In the genomic region with DNA sequence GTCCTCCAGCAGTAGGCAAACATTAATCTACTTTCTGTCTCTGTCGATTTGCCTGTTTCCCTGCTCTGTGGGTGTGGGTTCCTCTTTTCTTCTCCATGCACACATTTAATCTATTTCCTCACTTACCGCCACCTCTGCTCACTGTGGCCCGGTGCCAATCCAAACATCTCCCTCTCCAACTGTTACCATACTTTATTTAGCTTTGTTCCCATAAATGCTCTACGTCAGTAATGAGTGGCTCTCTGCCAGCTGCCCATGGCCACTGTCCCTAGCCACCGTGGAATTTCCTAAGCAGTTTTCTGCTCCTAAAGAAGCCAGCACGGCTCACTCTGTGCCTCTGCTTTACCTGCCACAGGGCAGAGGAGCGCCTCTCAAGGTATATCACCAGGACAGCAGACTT, we compare ENCODE assay signal across 8 cellular contexts. TPM values are rescaled to one million over a fixed set of nuclear protein-coding genes. Genes with fewer than 3 reads are reported as not detected.
DNase-seq lines count a peak whose midpoint lies in the region; ATAC-seq and TF ChIP-seq lines count a peak whose summit lies in the region.

No MANE protein-coding gene starts in this region.

- TF ChIP-seq CTCF in foreskin fibroblast (IDR thresholded peaks at IDR 0.05; ENCODE audit: low read depth, low read length) = no peak
- no peak for TF ChIP-seq CTCF in sigmoid colon (IDR thresholded peaks at IDR 0.05)
- TF ChIP-seq CTCF in GM13976 (IDR thresholded peaks at IDR 0.05; ENCODE audit: borderline replicate concordance, control extremely low read depth, extremely low read depth, insufficient read depth, missing control alignments) = no peak
- no peak for TF ChIP-seq CTCF in natural killer cell (IDR thresholded peaks at IDR 0.05)

- no peak overlapping the region for H3K27ac Mint-ChIP-seq in natural killer cell

- H3K4me3 Mint-ChIP-seq in natural killer cell = no peak overlapping the region

- in situ Hi-C loops in GM13976 (cut with MboI; ENCODE audit: low sequenced_read_pairs, unreplicated experiment) = no loop called here

- ATAC-seq in GM19438 (IDR thresholded peaks at IDR 0.05; ENCODE audit: low read depth, unreplicated experiment) = peak; percentile 95
- no peak for ATAC-seq in natural killer cell
- ATAC-seq in HG03097 (IDR thresholded peaks at IDR 0.05; ENCODE audit: low FRiP score, unreplicated experiment) = no peak

- WGBS in sigmoid colon, 2 donors = 4 to 12% methylated on average over 7 of the region's 7 CpGs

- no peaks in the 10 kb centered on the region for H3K36me3 Mint-ChIP-seq in natural killer cell

- H3K27me3 ChIP-seq in sigmoid colon = no peaks in the 10 kb centered on the region

- H3K27ac ChIP-seq in sigmoid colon = peak overlapping the region; percentile 64 to 73 (median 71)

- no peak for TF ChIP-seq POLR2A in sigmoid colon (IDR thresholded peaks at IDR 0.05)

- peaks cover 17 to 28% of the 10 kb centered on the region in 2 donors for H3K27me3 Mint-ChIP-seq in natural killer cell (ENCODE audit: low read depth in 2 of 2)

- intact Hi-C loops in sigmoid colon (cut with DNase I) (no loop called here), natural killer cell (cut with micrococcal nuclease) (no loop called here)

- no peaks in the 10 kb centered on the region for H3K9me3 ChIP-seq in sigmoid colon

- peak; percentile 77 to 96 (median 84) for TF ChIP-seq EP300 in sigmoid colon (IDR thresholded peaks at IDR 0.05)

- no peaks in the 10 kb centered on the region for H3K36me3 ChIP-seq in sigmoid colon

- H3K4me1 ChIP-seq in sigmoid colon = peaks cover 0 to 17% (median 12%) of the 10 kb centered on the region in 4 donors

- no peak overlapping the region for H3K4me3 ChIP-seq in foreskin fibroblast (ENCODE audit: low read depth in 1 of 2, low read length in 2 of 2)
- H3K4me3 ChIP-seq in sigmoid colon = peak overlapping the region in 3 of 4 donors; percentile 11 to 20 (median 18)

- peaks cover 0 to 6% of the 10 kb centered on the region in 2 donors for H3K4me1 Mint-ChIP-seq in natural killer cell

- peak; percentile 88 for DNase-seq in MV-4-11 (lab: John Stamatoyannopoulos, UW)
- DNase-seq in SIG-M5 (lab: John Stamatoyannopoulos, UW) = peak; percentile 81
- peak; percentile 78 to 91 for DNase-seq in foreskin fibroblast
- peak; percentile 94 for DNase-seq in sigmoid colon
- no peak for DNase-seq in GM13976 (ENCODE audit: low spot score)
- DNase-seq in natural killer cell = no peak

- no peaks in the 10 kb centered on the region for H3K9me3 Mint-ChIP-seq in natural killer cell

RNA-seq across cellular contexts. Expression of gene GOLPH3, which starts 19.5 kb away (rescaled TPM):
- 100 to 1,000 TPM; 170 to 247 (median 192) TPM for total RNA-seq in sigmoid colon
- polyA plus RNA-seq in sigmoid colon = 100 to 1,000 TPM in 1 of 3 donors, 10 to 100 TPM in 2; 63.6 to 127 (median 94.3) TPM
- 10 to 100 TPM; 67.6 to 70.6 (median 69.3) TPM for total RNA-seq in natural killer cell

Comparison
In these comparisons a context has a peak if more than half of its experiments do, and no peak if none do; other contexts are left out.
1. DNase-seq: peak in MV-4-11 (single experiment), SIG-M5 (single experiment), foreskin fibroblast (2 of 2) and sigmoid colon (single experiment); none in GM13976 (single experiment) and natural killer cell (single experiment).
2. H3K4me3 ChIP-seq: peak in sigmoid colon (3 of 4); none in foreskin fibroblast (0 of 2).